9 cellular contexts compared by ENCODE assay signal in genomic region chr17:31561469-31562412, GRCh38.
A peak's percentile ranks its signal among the peaks of the same experiment; 100 is the strongest.
DNase-seq lines count a peak whose midpoint lies in the region; ATAC-seq and TF ChIP-seq lines count a peak whose summit lies in the region.
"Had no signal": no experiment of that assay in that cellular context is flagged by ENCODE, and none has a peak within 500 bp of the region (broad histone marks: within the 10 kb centered on the region; RNA-seq: fewer than 3 reads in every experiment).

No MANE protein-coding gene starts in this region.

- H3K27me3 Mint-ChIP-seq in memory B cell, result no peaks in the 10 kb centered on the region

- H3K27ac Mint-ChIP-seq in memory B cell, result no peak overlapping the region
- H3K27ac Mint-ChIP-seq: activated CD4-positive, alpha-beta memory T cell treated with anti-CD3 and anti-CD28 coated beads for 36 hours had no signal

- H3K36me3 Mint-ChIP-seq in memory B cell, result no peaks in the 10 kb centered on the region
- H3K36me3 Mint-ChIP-seq: activated CD4-positive, alpha-beta memory T cell treated with anti-CD3 and anti-CD28 coated beads for 36 hours had no signal

- H3K4me3 Mint-ChIP-seq in memory B cell, result peak overlapping the region; percentile 24
- H3K4me3 Mint-ChIP-seq: activated CD4-positive, alpha-beta memory T cell treated with anti-CD3 and anti-CD28 coated beads for 36 hours had no signal

- no peaks in the 10 kb centered on the region for H3K9me3 Mint-ChIP-seq in memory B cell
- H3K9me3 Mint-ChIP-seq: activated CD4-positive, alpha-beta memory T cell treated with anti-CD3 and anti-CD28 coated beads for 36 hours had no signal

- TF ChIP-seq CTCF in GM10266 (IDR thresholded peaks at IDR 0.05; ENCODE audit: control insufficient read depth, insufficient read depth, low read depth, missing control alignments), result no peak

- peaks cover 4% of the 10 kb centered on the region for H3K4me1 Mint-ChIP-seq in memory B cell

- ATAC-seq in memory B cell (ENCODE audit: low read depth), result no peak

- DNase-seq in A172 (ENCODE audit: low spot score) (peak; percentile 42), HT1080 (ENCODE audit: low read depth) (peak; percentile 6), astrocyte of the hippocampus (ENCODE audit: low read depth, low spot score) (peak; percentile 72), memory B cell (ENCODE audit: low spot score in 2 of 2) (no peak), GM10266 (ENCODE audit: extremely low spot score) (no peak), D341Med (ENCODE audit: low spot score) (no peak)
- no peak for DNase-seq in stimulated activated CD4-positive, alpha-beta T cell treated with anti-CD3 and anti-CD28 coated beads, Interleukin-4, amount 100 ng/mL, for 24 hours
- no peak for DNase-seq in activated effector memory CD4-positive, alpha-beta T cell treated with anti-CD3 and anti-CD28 coated beads, Interleukin-2, amount 50 U/mL, for 16 hours
- DNase-seq: activated CD4-positive, alpha-beta memory T cell treated with anti-CD3 and anti-CD28 coated beads for 36 hours had no signal

Comparison
In these comparisons a context has a peak if more than half of its experiments do, and no peak if none do; other contexts are left out.
1. DNase-seq: peak in A172 (single experiment), HT1080 (single experiment) and astrocyte of the hippocampus (single experiment); none in memory B cell (0 of 2), stimulated activated CD4-positive, alpha-beta T cell treated with anti-CD3 and anti-CD28 coated beads, Interleukin-4, amount 100 ng/mL, for 24 hours (single experiment), GM10266 (single experiment), D341Med (single experiment) and activated effector memory CD4-positive, alpha-beta T cell treated with anti-CD3 and anti-CD28 coated beads, Interleukin-2, amount 50 U/mL, for 16 hours (single experiment).